8 cellular contexts compared by ENCODE assay signal in genomic region chr19:29605653-29606419, GRCh38. TPM values are rescaled to one million over a fixed set of nuclear protein-coding genes. Genes with fewer than 3 reads are reported as not detected.
A peak's percentile ranks its signal among the peaks of the same experiment; 100 is the strongest.
DNase-seq lines count a peak whose midpoint lies in the region; TF ChIP-seq lines count a peak whose summit lies in the region.

TSS of gene POP4 (plus strand) at chr19:29606283. CDS start at chr19:29606319, 36 bp downstream.

- H3K4me1 ChIP-seq in H9 (ENCODE audit: insufficient read depth, low read length) (no peaks in the 10 kb centered on the region), neural progenitor cell (peaks cover 10% of the 10 kb centered on the region)

- no peak within 1 kb of the TSS for H2BK12ac ChIP-seq in H9 (ENCODE audit: insufficient read length, low read depth, low read length)

- H4K20me1 ChIP-seq in H9 (ENCODE audit: control insufficient read depth, insufficient read depth, insufficient read length): no peaks in the 10 kb centered on the region
- no peaks in the 10 kb centered on the region for H4K20me1 ChIP-seq in neural progenitor cell (ENCODE audit: low read depth)

- H2AFZ ChIP-seq in H9 (ENCODE audit: low read length) (no peak within 1 kb of the TSS), neural progenitor cell (replicated peaks) (peak within 1 kb of the TSS; percentile 88)

- H3K27me3 Mint-ChIP-seq in H9 (ENCODE audit: low read depth): peaks cover 2% of the 10 kb centered on the region
- H3K27me3 Mint-ChIP-seq in neural progenitor cell (ENCODE audit: insufficient read depth, low read depth): peaks cover 6% of the 10 kb centered on the region

- peaks cover 5% of the 10 kb centered on the region for H3K23me2 ChIP-seq in H9 (ENCODE audit: insufficient read length, low read depth, low read length, poor library complexity, severe bottlenecking)

- TF ChIP-seq CTCF in H9 (conservative IDR thresholded peaks at IDR 0.05) (no peak), foreskin fibroblast (IDR thresholded peaks at IDR 0.05; ENCODE audit: low read depth, low read length) (no peak), neural progenitor cell (IDR thresholded peaks at IDR 0.05) (no peak)

- no peak within 1 kb of the TSS for H4K8ac ChIP-seq in H9 (replicated peaks; ENCODE audit: insufficient read length, low read depth, low read length)

- no peak within 1 kb of the TSS for H2BK15ac ChIP-seq in H9 (ENCODE audit: low read depth, low read length)

- peak within 1 kb of the TSS; percentile 14 for H2BK5ac ChIP-seq in H9 (ENCODE audit: insufficient read length, low read length)

- H3K79me2 ChIP-seq in H9 (ENCODE audit: insufficient read depth, low read length) (no peaks in the 10 kb centered on the region), neural progenitor cell (ENCODE audit: low read depth) (peaks cover 24% of the 10 kb centered on the region)

- H2BK120ac ChIP-seq in H9 (ENCODE audit: low read depth, low read length, poor library complexity, severe bottlenecking): peak within 1 kb of the TSS; percentile 28

- peak within 1 kb of the TSS; percentile 86 for H3K9ac ChIP-seq in H9 (ENCODE audit: extremely low read depth, insufficient read length, low read length)
- H3K9ac ChIP-seq in neural progenitor cell: peak within 1 kb of the TSS; percentile 74

- no peak within 1 kb of the TSS for H3K56ac ChIP-seq in H9 (ENCODE audit: insufficient read length, low read depth, low read length)

- peak within 1 kb of the TSS; percentile 100 for H3K27ac Mint-ChIP-seq in H9
- peak within 1 kb of the TSS; percentile 100 for H3K27ac Mint-ChIP-seq in neural progenitor cell

- H4K91ac ChIP-seq in H9 (ENCODE audit: insufficient read length, low read depth, low read length): no peak within 1 kb of the TSS

- H3K4me3 ChIP-seq in MG63 (peak within 1 kb of the TSS; percentile 97), foreskin fibroblast (ENCODE audit: low read depth in 1 of 2, low read length in 2 of 2) (peak within 1 kb of the TSS; percentile 89 to 100), neural progenitor cell (peak within 1 kb of the TSS; percentile 71)

- H3K14ac ChIP-seq in H9 (ENCODE audit: insufficient read depth, low read length): peak within 1 kb of the TSS; percentile 77

- H3K4me2 ChIP-seq in H9 (ENCODE audit: insufficient read depth, insufficient read length, low read length) (peak within 1 kb of the TSS; percentile 64), neural progenitor cell (peak within 1 kb of the TSS; percentile 94)

- H3K9me3 ChIP-seq in H9 (ENCODE audit: control insufficient read depth, low read depth, low read length) (no peaks in the 10 kb centered on the region), MG63 (no peaks in the 10 kb centered on the region), neural progenitor cell (ENCODE audit: low read depth) (no peaks in the 10 kb centered on the region)

- H3K27ac ChIP-seq in H9 (ENCODE audit: insufficient read length, low read depth, low read length) (peak within 1 kb of the TSS; percentile 55), neural progenitor cell (peak within 1 kb of the TSS; percentile 53)

- H2BK20ac ChIP-seq in H9 (ENCODE audit: low read depth, low read length, poor library complexity, severe bottlenecking): no peak within 1 kb of the TSS

- H3K4me1 Mint-ChIP-seq in H9 (peaks cover 14 to 18% of the 10 kb centered on the region in 2 experiments), neural progenitor cell (peaks cover 15% of the 10 kb centered on the region)

- H2AK5ac ChIP-seq in H9 (ENCODE audit: insufficient read length, low read length): no peak within 1 kb of the TSS

- H3K27me3 ChIP-seq in H9 (ENCODE audit: insufficient read depth, low read length) (no peaks in the 10 kb centered on the region), MG63 (no peaks in the 10 kb centered on the region), neural progenitor cell (no peaks in the 10 kb centered on the region)

- peaks cover 2% of the 10 kb centered on the region for H3K79me1 ChIP-seq in H9 (ENCODE audit: insufficient read depth, low read depth, low read length, poor library complexity, severe bottlenecking)

- H3K36me3 Mint-ChIP-seq in H9 (ENCODE audit: insufficient read depth in 1 of 3, low read depth in 3 of 3): peaks cover 2 to 19% (median 13%) of the 10 kb centered on the region in 3 experiments; a peak in 6 of 7 replicates
- peaks cover 2% of the 10 kb centered on the region for H3K36me3 Mint-ChIP-seq in neural progenitor cell

- H3F3A ChIP-seq in neural progenitor cell (ENCODE audit: low read depth): peaks cover 8% of the 10 kb centered on the region

- peak within 1 kb of the TSS; percentile 82 for H3K18ac ChIP-seq in H9 (ENCODE audit: insufficient read length, low read depth, low read length)

- H3K4ac ChIP-seq in H9 (ENCODE audit: low read depth, low read length): no peak within 1 kb of the TSS; the same call in 1 of the 2 replicates

- H3K23ac ChIP-seq in H9 (ENCODE audit: insufficient read length, low read depth, low read length): no peak within 1 kb of the TSS

- H4K5ac ChIP-seq in H9 (ENCODE audit: insufficient read length, low read depth, low read length): peak within 1 kb of the TSS; percentile 39

- H3T11ph ChIP-seq in H9 (ENCODE audit: low read length): no peak within 1 kb of the TSS

- H3K9me3 Mint-ChIP-seq in H9 (peaks cover 0 to 2% of the 10 kb centered on the region in 2 experiments; a peak in 1 of 5 replicates), neural progenitor cell (no peaks in the 10 kb centered on the region)

- DNase-seq in ELR (ENCODE audit: low read depth) (peak; percentile 95), H9 (peak; percentile 97), MG63 (peak; percentile 98), SIG-M5 treated with dmso at 0.1 percent for 504 hours (lab: John Stamatoyannopoulos, UW; ENCODE audit: unreplicated experiment) (peak; percentile 86), activated gamma-delta T cell treated with Interleukin-2 at 50 U/mL for 16 hours (peak; percentile 97), foreskin fibroblast (peak; percentile 94 to 99), neural progenitor cell (ENCODE audit: low spot score) (peak; percentile 99), stromal cell of bone marrow (ENCODE audit: low read depth) (peak; percentile 91)

- peaks cover 20% of the 10 kb centered on the region for H3K36me3 ChIP-seq in MG63
- H3K36me3 ChIP-seq in neural progenitor cell: no peaks in the 10 kb centered on the region

- no CpG with 5 or more reads among the region's 47 CpGs for WGBS in H9 (ENCODE audit: extremely low coverage, insufficient read length, low lambda C conversion rate)

- H3K4me3 Mint-ChIP-seq in H9: peak within 1 kb of the TSS; percentile 100
- peak within 1 kb of the TSS; percentile 100 for H3K4me3 Mint-ChIP-seq in neural progenitor cell

RNA-seq across cellular contexts. Expression of gene POP4, which starts in this region (rescaled TPM):
- total RNA-seq in H9 (2021) (51.4 and 53.6 TPM in 2 replicates), neural progenitor cell (ENCODE audit: low replicate concordance) (41.0 and 77.8 TPM in 2 replicates)
- 150 and 267 TPM in 2 replicates for total RNA-seq in MG63 (2014; rRNA removed; shearing (Covaris generic); ENCODE audit: low replicate concordance)

Comparison
In these comparisons a context has a peak if more than half of its experiments do, and no peak if none do; other contexts are left out.
1. Peak in every context shown above with its lines: DNase-seq, H3K4me3 ChIP-seq and H3K27ac ChIP-seq.